In genomic region chr6:111382476-111383294, GRCh38 we compare ENCODE assay signal across 19 cellular contexts.
DNase-seq lines count a peak whose midpoint lies in the region; ATAC-seq, FAIRE-seq and TF ChIP-seq lines count a peak whose summit lies in the region.
"Had no signal": no experiment of that assay in that cellular context is flagged by ENCODE, and none has a peak within 500 bp of the region (broad histone marks: within the 10 kb centered on the region; RNA-seq: fewer than 3 reads in every experiment).

No MANE protein-coding gene starts in this region.

- no peak overlapping the region for H3K27ac ChIP-seq in caudate nucleus (ENCODE audit: low read depth, low read length)

- H3K27me3 Mint-ChIP-seq in stimulated activated naive B cell treated with anti-CD40 and anti-IgM and Interleukin-4, amounts not matched to agents 10 μg/mL and 1 μg/mL and 100 μg/mL, for 72 hours: no peaks in the 10 kb centered on the region

- DNase-seq in Ammon's horn (ENCODE audit: low spot score) (peak; percentile 46), caudate nucleus (lab: John Stamatoyannopoulos, UW) (peak in 33 of 61 donors; percentile 1 to 75 (median 16)), hypothalamus (lab: John Stamatoyannopoulos, UW) (peak in 30 of 51 donors; percentile 7 to 68 (median 32)), pons (ENCODE audit: low spot score) (peak; percentile 26), GM12892 (ENCODE audit: insufficient read length) (no peak), RCC 7860 (ENCODE audit: low spot score) (no peak), Kasumi-1 (lab: John Stamatoyannopoulos, UW) (no peak)
- no peak for DNase-seq in stimulated activated naive B cell treated with anti-CD40 and anti-IgM and Interleukin-4, amounts not matched to agents 10 μg/mL and 1 μg/mL and 100 μg/mL, for 72 hours
- DNase-seq: activated CD4-positive, CD25-positive, alpha-beta regulatory T cell treated with anti-CD3 and anti-CD28 coated beads, Interleukin-2, amount 50 U/mL, for 72 hours; GOT3; NCI-H1417 treated with DMSO at 0.1 percent for 48 hours; NCI-H2227 treated with DMSO at 0.1 percent for 48 hours; SK-N-SH; stimulated activated CD4-positive, alpha-beta T cell treated with anti-CD3 and anti-CD28 coated beads, Interleukin-4, amount 100 ng/mL, for 4 hours; T1000 had no signal

- H3K4me3 Mint-ChIP-seq in stimulated activated naive B cell treated with anti-CD40 and anti-IgM and Interleukin-4, amounts not matched to agents 10 μg/mL and 1 μg/mL and 100 μg/mL, for 72 hours: no peak overlapping the region
- H3K4me3 Mint-ChIP-seq: CD14-positive monocyte had no signal

- peaks cover 0 to 3% of the 10 kb centered on the region in 2 donors for H3K9me3 Mint-ChIP-seq in stimulated activated naive B cell treated with anti-CD40 and anti-IgM and Interleukin-4, amounts not matched to agents 10 μg/mL and 1 μg/mL and 100 μg/mL, for 72 hours
- H3K9me3 Mint-ChIP-seq: activated T-helper 2 cell treated with anti-CD3 and anti-CD28 coated beads, Interferon-gamma antibody, Interleukin-2, Interleukin-4, amounts not matched to agents 10 μg/mL and 5 μg/mL and 100 μg/mL, durations not matched to agents 14 hours and 24 hours and 36 hours; CD14-positive monocyte had no signal

- TF ChIP-seq POLR2A in GM12892 (IDR thresholded peaks at IDR 0.05; ENCODE audit: low read depth, low read length): no peak

- H3K36me3 Mint-ChIP-seq in stimulated activated naive B cell treated with anti-CD40 and anti-IgM and Interleukin-4, amounts not matched to agents 10 μg/mL and 1 μg/mL and 100 μg/mL, for 72 hours: peaks cover 31 to 60% of the 10 kb centered on the region in 2 donors

- no peaks in the 10 kb centered on the region for H3K4me1 Mint-ChIP-seq in stimulated activated naive B cell treated with anti-CD40 and anti-IgM and Interleukin-4, amounts not matched to agents 10 μg/mL and 1 μg/mL and 100 μg/mL, for 72 hours
- H3K4me1 Mint-ChIP-seq: CD14-positive monocyte had no signal

- no peak for ATAC-seq in stimulated activated naive B cell treated with anti-CD40 and anti-IgM and Interleukin-4, amounts not matched to agents 10 μg/mL and 1 μg/mL and 100 μg/mL, for 72 hours (replicated peaks)
- ATAC-seq: Panc1 had no signal

- no peak for FAIRE-seq in GM12892 (lab: Jason Lieb, UNC)
- FAIRE-seq in RCC 7860 (lab: Jason Lieb, UNC): no peak
- FAIRE-seq: endometrium had no signal

- H3K27ac Mint-ChIP-seq in stimulated activated naive B cell treated with anti-CD40 and anti-IgM and Interleukin-4, amounts not matched to agents 10 μg/mL and 1 μg/mL and 100 μg/mL, for 72 hours: no peak overlapping the region
- H3K27ac Mint-ChIP-seq: activated T-helper 2 cell treated with anti-CD3 and anti-CD28 coated beads, Interferon-gamma antibody, Interleukin-2, Interleukin-4, amounts not matched to agents 10 μg/mL and 5 μg/mL and 100 μg/mL, durations not matched to agents 14 hours and 24 hours and 36 hours had no signal

Comparison
In these comparisons a context has a peak if more than half of its experiments do, and no peak if none do; other contexts are left out.
1. DNase-seq: peak in Ammon's horn (single experiment), caudate nucleus (33 of 61), hypothalamus (30 of 51) and pons (single experiment); none in GM12892 (single experiment), RCC 7860 (single experiment), stimulated activated naive B cell treated with anti-CD40 and anti-IgM and Interleukin-4, amounts not matched to agents 10 μg/mL and 1 μg/mL and 100 μg/mL, for 72 hours (single experiment) and Kasumi-1 (0 of 2).